32 cellular contexts compared by ENCODE assay signal in genomic region chr4:10639664-10640063, GRCh38. TPM values are rescaled to one million over a fixed set of nuclear protein-coding genes. Genes with fewer than 3 reads are reported as not detected.
"Had no signal": no experiment of that assay in that cellular context is flagged by ENCODE, and none has a peak within 500 bp of the region (broad histone marks: within the 10 kb centered on the region; RNA-seq: fewer than 3 reads in every experiment).

No MANE protein-coding gene starts in this region.

- H3K27ac ChIP-seq: brain microvascular endothelial cell, esophagus muscularis mucosa, gastroesophageal sphincter, hepatocyte, left ventricle myocardium inferior, upper lobe of left lung had no signal

- H3K4me2 ChIP-seq: hepatocyte had no signal

- H3K36me3 ChIP-seq: brain microvascular endothelial cell, esophagus muscularis mucosa, gastroesophageal sphincter, left ventricle myocardium inferior, upper lobe of left lung had no signal

- H2AFZ ChIP-seq: hepatocyte had no signal

- H3K4me1 ChIP-seq: esophagus muscularis mucosa, gastroesophageal sphincter, left ventricle myocardium inferior, upper lobe of left lung had no signal

- H3K27me3 ChIP-seq: brain microvascular endothelial cell, esophagus muscularis mucosa, gastroesophageal sphincter, hepatocyte, upper lobe of left lung had no signal

- ATAC-seq: activated CD4-positive, alpha-beta T cell treated with anti-CD3 and anti-CD28 coated beads for 36 hours; activated CD8-positive, alpha-beta memory T cell treated with anti-CD3 and anti-CD28 coated beads, Interleukin-2, amount 10 ng/mL, durations not matched to agents 7 days and 5 days; activated CD8-positive, alpha-beta T cell treated with anti-CD3 and anti-CD28 coated beads, Interleukin-2, amount 10 ng/mL, durations not matched to agents 7 days and 5 days; gastroesophageal sphincter; natural killer cell treated with Interleukin-12 subunit alpha and Interleukin-12 subunit beta and Interleukin-15 and Interleukin-18, amount 100 ng/mL, for 72 hours; stimulated activated memory B cell treated with anti-CD40 and anti-IgM and Interleukin-4, amounts not matched to agents 10 μg/mL and 1 μg/mL and 100 μg/mL, for 72 hours; stimulated activated naive CD8-positive, alpha-beta T cell treated with anti-CD3 and anti-CD28 coated beads, Interleukin-15, amount 100 ng/mL, for 72 hours had no signal

- H3K4me3 ChIP-seq: esophagus muscularis mucosa, gastroesophageal sphincter, hepatocyte, left ventricle myocardium inferior, lung, mucosa of descending colon, upper lobe of left lung had no signal

- H3K9me3 ChIP-seq: esophagus muscularis mucosa, gastroesophageal sphincter, left ventricle myocardium inferior, mucosa of descending colon, upper lobe of left lung had no signal

- DNase-seq: activated CD4-positive, alpha-beta T cell treated with anti-CD3 and anti-CD28 coated beads for 36 hours; activated CD4-positive, CD25-positive, alpha-beta regulatory T cell; activated CD8-positive, alpha-beta memory T cell treated with anti-CD3 and anti-CD28 coated beads, Interleukin-2, amount 10 ng/mL, durations not matched to agents 7 days and 5 days; activated CD8-positive, alpha-beta T cell treated with anti-CD3 and anti-CD28 coated beads, Interleukin-2, amount 10 ng/mL, durations not matched to agents 7 days and 5 days; activated effector memory CD4-positive, alpha-beta T cell treated with Interleukin-2 at 50 U/mL for 16 hours; activated naive CD4-positive, alpha-beta T cell treated with anti-CD3 and anti-CD28 coated beads for 36 hours; activated naive CD8-positive, alpha-beta T cell treated with anti-CD3 and anti-CD28 coated beads, Interleukin-2, amount 10 ng/mL, durations not matched to agents 7 days and 5 days; amniotic stem cell; central memory CD4-positive, alpha-beta T cell; endodermal cell; left ventricle myocardium inferior; mucosa of descending colon; small intestine; stimulated activated CD4-positive, alpha-beta T cell treated with anti-CD3 and anti-CD28 coated beads, Interleukin-4, amount 100 ng/mL, for 24 hours; stimulated activated naive CD8-positive, alpha-beta T cell treated with anti-CD3 and anti-CD28 coated beads, Interleukin-15, amount 100 ng/mL, for 72 hours; T-helper 2 cell; upper lobe of left lung had no signal

- H3K79me2 ChIP-seq: hepatocyte had no signal

RNA-seq across cellular contexts. Expression of gene CLNK, which starts 44.9 kb away (rescaled TPM):
- total RNA-seq: activated CD4-positive, alpha-beta T cell treated with anti-CD3 and anti-CD28 coated beads for 36 hours; activated CD8-positive, alpha-beta T cell treated with anti-CD3 and anti-CD28 coated beads, Interleukin-2, amount 10 ng/mL, durations not matched to agents 7 days and 5 days; activated naive CD4-positive, alpha-beta T cell treated with anti-CD3 and anti-CD28 coated beads for 36 hours; activated naive CD8-positive, alpha-beta T cell treated with anti-CD3 and anti-CD28 coated beads, Interleukin-2, amount 10 ng/mL, durations not matched to agents 7 days and 5 days; astrocyte; endodermal cell; esophagus muscularis mucosa; fibroblast of villous mesenchyme; hepatocyte; left ventricle myocardium inferior; mesenteric fat pad; myocyte; osteocyte; progenitor cell of endocrine pancreas; renal cortical epithelial cell; sciatic nerve had no signal
- polyA plus RNA-seq: hepatocyte had no signal
